ENCODE assay signal across 10 cellular contexts in the genomic region with DNA sequence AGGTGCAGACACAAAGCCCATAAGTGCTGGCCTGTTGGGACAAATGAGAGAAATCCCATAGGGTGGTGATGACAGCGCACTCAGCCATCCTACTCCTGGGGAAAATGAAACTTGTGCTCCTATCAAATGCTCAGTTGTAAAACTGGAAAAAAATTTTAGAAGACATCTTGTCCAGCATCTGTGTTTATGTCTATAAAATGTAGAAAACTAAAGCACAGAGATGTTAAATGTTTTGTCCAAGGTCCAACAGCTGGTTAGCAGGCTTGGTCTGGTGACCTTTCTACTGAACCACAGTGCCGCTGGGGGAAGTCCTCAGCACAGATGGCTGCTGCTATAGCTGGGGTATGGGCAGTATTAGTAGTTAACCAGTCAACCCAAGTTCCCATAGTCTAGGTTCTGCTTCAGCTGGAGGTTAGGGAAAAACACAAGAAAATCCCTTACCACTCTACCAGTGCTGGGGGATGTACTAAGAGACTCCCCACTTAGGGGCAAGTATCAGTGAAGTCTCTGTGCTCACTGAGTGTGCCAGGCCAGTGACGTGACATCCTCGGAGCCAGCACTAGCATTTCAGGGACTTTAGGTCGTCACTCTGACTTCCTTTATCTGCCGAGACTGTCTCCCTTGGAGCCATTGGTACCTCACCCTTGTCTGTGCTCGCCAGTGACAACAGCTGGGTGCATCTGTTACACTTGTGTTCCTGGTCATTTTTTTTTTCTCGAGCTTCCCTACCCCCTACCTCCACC. TPM values are rescaled to one million over a fixed set of nuclear protein-coding genes. Genes with fewer than 3 reads are reported as not detected.
DNase-seq lines count a peak whose midpoint lies in the region; ATAC-seq, FAIRE-seq and TF ChIP-seq lines count a peak whose summit lies in the region.
"Had no signal": no experiment of that assay in that cellular context is flagged by ENCODE, and none has a peak within 500 bp of the region (broad histone marks: within the 10 kb centered on the region; RNA-seq: fewer than 3 reads in every experiment).

No MANE protein-coding gene starts in this region.

- peak; percentile 56 for ATAC-seq in GM19438 (IDR thresholded peaks at IDR 0.05; ENCODE audit: low read depth, unreplicated experiment)
- ATAC-seq in HG03196 (IDR thresholded peaks at IDR 0.05; ENCODE audit: unreplicated experiment): peak; percentile 67
- ATAC-seq in foreskin keratinocyte: no peak

- DNase-seq in GM10266 (ENCODE audit: extremely low spot score) (peak; percentile 76), germinal center (ENCODE audit: low spot score) (peak; percentile 64), DMS53 treated with DMSO at 0.1 percent for 48 hours (lab: John Stamatoyannopoulos, UW; ENCODE audit: unreplicated experiment) (no peak), foreskin keratinocyte (no peak), RPMI8226 (no peak), small intestine (no peak)
- DNase-seq: brain microvascular endothelial cell, NCI-H510A treated with DMSO at 0.1 percent for 48 hours had no signal

- no peaks in the 10 kb centered on the region for H3K9me3 ChIP-seq in small intestine (ENCODE audit: control insufficient read depth, low read depth)

- H3K4me1 ChIP-seq in foreskin keratinocyte: no peaks in the 10 kb centered on the region
- H3K4me1 ChIP-seq in small intestine (ENCODE audit: control insufficient read depth in 2 of 2, insufficient read depth in 1 of 2, low read depth in 1 of 2, low read length in 1 of 2): no peaks in the 10 kb centered on the region

- H3K27ac ChIP-seq in foreskin keratinocyte (no peak overlapping the region), small intestine (ENCODE audit: low read depth in 1 of 2, low read length in 1 of 2) (peak overlapping the region in 1 of 2 donors; percentile 72)
- H3K27ac ChIP-seq: brain microvascular endothelial cell had no signal

- WGBS in small intestine, 3 donors: 52 to 70% (median 53%) methylated on average over 8 of the region's 8 CpGs

- H3K27me3 ChIP-seq in foreskin keratinocyte: peaks cover 61% of the 10 kb centered on the region
- peaks cover 0 to 4% of the 10 kb centered on the region in 2 donors for H3K27me3 ChIP-seq in small intestine (ENCODE audit: control insufficient read depth in 2 of 2, insufficient read depth in 2 of 2, low read length in 2 of 2)

- no peak for TF ChIP-seq CTCF in GM10266 (IDR thresholded peaks at IDR 0.05; ENCODE audit: control insufficient read depth, insufficient read depth, low read depth, missing control alignments)
- TF ChIP-seq CTCF in foreskin keratinocyte (conservative IDR thresholded peaks at IDR 0.05): no peak

- no peak for FAIRE-seq in small intestine (lab: Jason Lieb, UNC)

- no peaks in the 10 kb centered on the region for H3K36me3 ChIP-seq in small intestine (ENCODE audit: control insufficient read depth in 2 of 2, insufficient read depth in 2 of 2, low read length in 2 of 2)
- H3K36me3 ChIP-seq: brain microvascular endothelial cell had no signal

- H3K4me3 ChIP-seq in small intestine (ENCODE audit: low read depth in 1 of 2, low read length in 2 of 2): no peak overlapping the region

RNA-seq across cellular contexts. Expression of gene TSPAN33, which starts 1.9 kb away (rescaled TPM):
- 1.4 and 4.5 TPM in 2 replicates for total RNA-seq in foreskin keratinocyte
- polyA plus RNA-seq in foreskin keratinocyte (1.6 and 4.5 TPM in 2 replicates), small intestine (1 to 10 TPM in 2 of 3 donors, under 1 TPM in 1; 0.67 to 5.9 (median 3.4) TPM)

RNA-seq across cellular contexts. Expression of gene SMO, which starts 42.0 kb away (rescaled TPM):
- total RNA-seq in foreskin keratinocyte: 10.9 and 11.4 TPM in 2 replicates
- polyA plus RNA-seq in foreskin keratinocyte: 9.5 and 9.8 TPM in 2 replicates
- polyA plus RNA-seq in small intestine: 1 to 10 TPM in 1 of 3 donors, under 1 TPM in 1, not detected in 1; 0.54 to 2.5 TPM

Comparison
In these comparisons a context has a peak if more than half of its experiments do, and no peak if none do; other contexts are left out.
1. DNase-seq: peak in GM10266 (single experiment) and germinal center (single experiment); none in DMS53 treated with DMSO at 0.1 percent for 48 hours (single experiment), foreskin keratinocyte (0 of 2), RPMI8226 (single experiment) and small intestine (single experiment).